In genomic region chr14:61511558-61511924, GRCh38 we compare ENCODE assay signal across 9 cellular contexts.
A peak's percentile ranks its signal among the peaks of the same experiment; 100 is the strongest.
DNase-seq lines count a peak whose midpoint lies in the region; ATAC-seq, FAIRE-seq and TF ChIP-seq lines count a peak whose summit lies in the region.
"Had no signal": no experiment of that assay in that cellular context is flagged by ENCODE, and none has a peak within 500 bp of the region (broad histone marks: within the 10 kb centered on the region; RNA-seq: fewer than 3 reads in every experiment).

No MANE protein-coding gene starts in this region.

- H3K4me1 ChIP-seq in esophagus muscularis mucosa, result peaks cover 22 to 31% (median 29%) of the 10 kb centered on the region in 4 donors

- H3K9me3 ChIP-seq in esophagus muscularis mucosa, result no peaks in the 10 kb centered on the region

- TF ChIP-seq EP300 in esophagus muscularis mucosa (IDR thresholded peaks at IDR 0.05), result no peak

- no peak overlapping the region for H3K4me3 ChIP-seq in esophagus muscularis mucosa

- TF ChIP-seq POLR2A in GM12891 (IDR thresholded peaks at IDR 0.05; ENCODE audit: low read depth, low read length) (no peak), esophagus muscularis mucosa (IDR thresholded peaks at IDR 0.05; ENCODE audit: low read depth) (no peak)

- peak; percentile 33 for FAIRE-seq in GM12891 (lab: Jason Lieb, UNC)

- intact Hi-C loops in esophagus muscularis mucosa (cut with DNase I), result no loop called here

- H3K36me3 ChIP-seq in esophagus muscularis mucosa, result no peaks in the 10 kb centered on the region

- ATAC-seq in GM18520 (IDR thresholded peaks at IDR 0.05; ENCODE audit: unreplicated experiment) (no peak), GM19397 (IDR thresholded peaks at IDR 0.05; ENCODE audit: unreplicated experiment) (no peak)

- no peaks in the 10 kb centered on the region for H3K27me3 ChIP-seq in esophagus muscularis mucosa

- TF ChIP-seq CTCF in esophagus muscularis mucosa (IDR thresholded peaks at IDR 0.05), result no peak

- H3K27ac ChIP-seq in esophagus muscularis mucosa (replicated peaks in 1 of 4), result peak overlapping the region; percentile 24 to 57 (median 30)

- WGBS in esophagus muscularis mucosa, result 77% methylated on average over 6 of the region's 6 CpGs

- DNase-seq in GM12891 (ENCODE audit: insufficient read length, low spot score), result no peak
- peak; percentile 45 for DNase-seq in activated CD8-positive, alpha-beta memory T cell treated with anti-CD3 and anti-CD28 coated beads, Interleukin-2, amount 50 U/mL, for 24 hours (ENCODE audit: extremely low read depth)
- no peak for DNase-seq in esophagus muscularis mucosa (ENCODE audit: extremely low spot score)
- DNase-seq in stimulated activated CD4-positive, alpha-beta T cell treated with anti-CD3 and anti-CD28 coated beads, Interleukin-1b, Interleukin-23, amount 100 ng/mL, for 4 hours (ENCODE audit: low read depth in 2 of 2), result peak; percentile 37 to 53
- no peak for DNase-seq in NCI-H1417 (lab: John Stamatoyannopoulos, UW)
- no peak for DNase-seq in NAMALWA (ENCODE audit: low spot score)
- DNase-seq: midbrain had no signal

TF ChIP-seq in GM12891, 5 proteins besides CTCF, POLR2A, EP300 and RAD21:
- TF ChIP-seq PAX5 (IDR thresholded peaks at IDR 0.05; ENCODE audit: insufficient read depth, low read length, severe bottlenecking) (no peak), SPI1 (IDR thresholded peaks at IDR 0.05; ENCODE audit: low read depth, low read length) (no peak), POU2F2 (IDR thresholded peaks at IDR 0.05; ENCODE audit: low read depth, low read length) (no peak), TAF1 (IDR thresholded peaks at IDR 0.05; ENCODE audit: low read depth, low read length) (no peak), POLR2AphosphoS5 (IDR thresholded peaks at IDR 0.05; ENCODE audit: low read depth, low read length) (no peak)

Comparison
In these comparisons a context has a peak if more than half of its experiments do, and no peak if none do; other contexts are left out.
1. DNase-seq: peak in activated CD8-positive, alpha-beta memory T cell treated with anti-CD3 and anti-CD28 coated beads, Interleukin-2, amount 50 U/mL, for 24 hours (single experiment) and stimulated activated CD4-positive, alpha-beta T cell treated with anti-CD3 and anti-CD28 coated beads, Interleukin-1b, Interleukin-23, amount 100 ng/mL, for 4 hours (2 of 2); none in GM12891 (single experiment), esophagus muscularis mucosa (single experiment), NCI-H1417 (0 of 3) and NAMALWA (single experiment).